Comparison of ENCODE assay signal across 9 cellular contexts in the genomic region with DNA sequence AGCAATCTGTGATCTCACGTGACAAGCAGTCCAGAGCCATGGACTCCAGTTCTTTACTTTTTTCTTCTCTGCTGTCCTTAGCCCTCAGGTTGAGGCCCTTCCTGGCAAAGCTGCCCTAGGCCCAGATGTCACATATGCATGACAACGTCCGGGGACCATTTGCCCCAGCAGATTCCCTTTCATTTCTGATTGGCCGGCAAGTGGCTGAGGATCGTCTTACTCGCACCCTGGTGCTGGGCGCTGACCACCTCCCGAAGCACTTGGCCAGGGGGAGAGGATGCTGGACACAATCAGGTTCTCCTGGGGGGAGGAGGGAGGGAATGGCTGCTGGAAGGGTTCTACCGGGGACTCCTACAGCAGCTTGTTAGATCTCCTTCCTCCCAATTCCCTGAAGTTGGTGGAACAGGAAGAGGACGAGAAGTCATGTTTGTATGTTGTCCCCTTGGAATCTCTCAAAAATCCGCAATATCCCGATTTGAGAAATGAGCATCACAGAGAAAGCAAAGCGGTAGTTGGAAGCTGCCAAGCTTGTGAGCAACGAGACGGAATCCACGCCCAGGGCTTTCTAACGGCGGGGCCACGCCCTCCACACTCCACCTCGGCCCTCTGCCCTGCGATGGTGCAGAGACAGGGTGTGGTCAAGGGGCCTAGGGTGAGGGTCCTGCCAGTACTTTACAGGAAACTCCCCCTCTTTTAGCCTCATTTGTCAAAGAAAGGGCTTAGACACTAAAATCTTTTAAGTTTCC.
DNase-seq lines count a peak whose midpoint lies in the region; ATAC-seq and TF ChIP-seq lines count a peak whose summit lies in the region.
"Had no signal": no experiment of that assay in that cellular context is flagged by ENCODE, and none has a peak within 500 bp of the region (broad histone marks: within the 10 kb centered on the region; RNA-seq: fewer than 3 reads in every experiment).

No MANE protein-coding gene starts in this region.

- H3K4me1 Mint-ChIP-seq in stimulated activated effector memory CD8-positive, alpha-beta T cell treated with anti-CD3 and anti-CD28 coated beads, Interleukin-12 subunit alpha, Interleukin-12 subunit beta, amount 100 ng/mL, for 72 hours: peaks cover 40% of the 10 kb centered on the region

- no peaks in the 10 kb centered on the region for H3K9me3 Mint-ChIP-seq in stimulated activated effector memory CD8-positive, alpha-beta T cell treated with anti-CD3 and anti-CD28 coated beads, Interleukin-12 subunit alpha, Interleukin-12 subunit beta, amount 100 ng/mL, for 72 hours

- DNase-seq in GOT3 (lab: John Stamatoyannopoulos, UW) (peak; percentile 52), RPMI8226 (peak; percentile 91), fibroblast of mammary gland (ENCODE audit: low read depth) (peak; percentile 59), erythroblast (lab: John Stamatoyannopoulos, UW) (no peak)
- peak in 1 of 2 donors; percentile 63 for DNase-seq in stimulated activated effector memory CD8-positive, alpha-beta T cell treated with anti-CD3 and anti-CD28 coated beads, Interleukin-12 subunit alpha, Interleukin-12 subunit beta, amount 100 ng/mL, for 72 hours (ENCODE audit: low spot score in 2 of 2)
- DNase-seq: activated CD4-positive, alpha-beta T cell treated with anti-CD3 and anti-CD28 coated beads, Interleukin-2, amount 50 U/mL, for 1 hour; hippocampal formation had no signal

- peak overlapping the region; percentile 88 for H3K27ac Mint-ChIP-seq in stimulated activated effector memory CD8-positive, alpha-beta T cell treated with anti-CD3 and anti-CD28 coated beads, Interleukin-12 subunit alpha, Interleukin-12 subunit beta, amount 100 ng/mL, for 72 hours

- TF ChIP-seq POLR2A in erythroblast (IDR thresholded peaks at IDR 0.05; ENCODE audit: low read length): no peak

- ATAC-seq in stimulated activated effector memory CD8-positive, alpha-beta T cell treated with anti-CD3 and anti-CD28 coated beads, Interleukin-12 subunit alpha, Interleukin-12 subunit beta, amount 100 ng/mL, for 72 hours: peak; percentile 80
- ATAC-seq in GM21390 (IDR thresholded peaks at IDR 0.05; ENCODE audit: unreplicated experiment) (no peak), HG03378 (IDR thresholded peaks at IDR 0.05; ENCODE audit: unreplicated experiment) (no peak)

- peak overlapping the region; percentile 55 for H3K4me3 Mint-ChIP-seq in stimulated activated effector memory CD8-positive, alpha-beta T cell treated with anti-CD3 and anti-CD28 coated beads, Interleukin-12 subunit alpha, Interleukin-12 subunit beta, amount 100 ng/mL, for 72 hours

- no peak overlapping the region for H3K4me3 ChIP-seq in fibroblast of mammary gland (ENCODE audit: control insufficient read depth, low read depth, low read length)

- no peak for TF ChIP-seq CTCF in fibroblast of mammary gland (conservative IDR thresholded peaks at IDR 0.05; ENCODE audit: control insufficient read depth, insufficient read depth, low read depth, low read length)

- H3K36me3 Mint-ChIP-seq in stimulated activated effector memory CD8-positive, alpha-beta T cell treated with anti-CD3 and anti-CD28 coated beads, Interleukin-12 subunit alpha, Interleukin-12 subunit beta, amount 100 ng/mL, for 72 hours: no peaks in the 10 kb centered on the region

Comparison
In these comparisons a context has a peak if more than half of its experiments do, and no peak if none do; other contexts are left out.
1. DNase-seq: peak in GOT3 (single experiment), RPMI8226 (single experiment) and fibroblast of mammary gland (single experiment); none in erythroblast (0 of 2).